Comparison of ENCODE assay signal across 24 cellular contexts in the genomic region with DNA sequence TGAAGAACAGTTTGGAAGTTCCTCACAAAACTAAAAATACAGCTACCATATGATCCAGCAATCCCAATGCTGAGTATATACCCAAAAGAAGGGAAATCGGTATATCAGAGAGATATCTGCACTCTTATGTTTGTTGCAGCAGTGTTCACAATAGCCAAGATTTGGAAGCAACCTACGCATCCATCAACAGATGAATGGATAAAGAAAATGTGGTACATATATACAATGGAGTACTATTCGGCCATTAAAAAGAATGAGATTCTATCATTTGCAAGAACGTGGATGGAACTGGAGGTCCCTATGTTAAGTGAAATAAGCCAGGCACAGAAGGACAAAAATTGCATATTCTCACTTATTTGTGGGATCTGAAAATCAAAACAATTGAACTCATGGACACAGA.
"Had no signal": no experiment of that assay in that cellular context is flagged by ENCODE, and none has a peak within 500 bp of the region (broad histone marks: within the 10 kb centered on the region; RNA-seq: fewer than 3 reads in every experiment).

No MANE protein-coding gene starts in this region.

- DNase-seq: colonic mucosa; cortex of kidney; dermis blood vessel endothelial cell; dorsolateral prefrontal cortex; effector CD4-positive, alpha-beta T cell; effector CD8-positive, alpha-beta T cell; effector memory CD4-positive, alpha-beta T cell; effector memory CD8-positive, alpha-beta T cell; endodermal cell; erythroblast; esophagus squamous epithelium; foreskin fibroblast; foreskin keratinocyte; foreskin melanocyte; gastrocnemius medialis; glutamatergic neuron; head of caudate nucleus; heart left ventricle; heart right ventricle had no signal

- ATAC-seq: effector memory CD8-positive, alpha-beta T cell; esophagus mucosa; foreskin keratinocyte; gastrocnemius medialis; gastroesophageal sphincter; heart left ventricle; heart right ventricle had no signal

- H3K36me3 ChIP-seq: colonic mucosa had no signal

- H3K4me3 ChIP-seq: colonic mucosa, coronary artery, dorsolateral prefrontal cortex, esophagus muscularis mucosa, esophagus squamous epithelium, gastrocnemius medialis, gastroesophageal sphincter, heart left ventricle, heart right ventricle had no signal

- H3K27me3 ChIP-seq: colonic mucosa, dorsolateral prefrontal cortex, esophagus muscularis mucosa, esophagus squamous epithelium, foreskin keratinocyte, gastrocnemius medialis, gastroesophageal sphincter, heart left ventricle, heart right ventricle had no signal

- H3K4me1 ChIP-seq: colonic mucosa, esophagus muscularis mucosa, esophagus squamous epithelium, foreskin keratinocyte, gastroesophageal sphincter had no signal

- H3K27ac ChIP-seq: colonic mucosa, coronary artery, dorsolateral prefrontal cortex, epithelial cell of prostate, esophagus muscularis mucosa, esophagus squamous epithelium, foreskin keratinocyte, gastrocnemius medialis, gastroesophageal sphincter, heart left ventricle, heart right ventricle had no signal
